In the genomic region with DNA sequence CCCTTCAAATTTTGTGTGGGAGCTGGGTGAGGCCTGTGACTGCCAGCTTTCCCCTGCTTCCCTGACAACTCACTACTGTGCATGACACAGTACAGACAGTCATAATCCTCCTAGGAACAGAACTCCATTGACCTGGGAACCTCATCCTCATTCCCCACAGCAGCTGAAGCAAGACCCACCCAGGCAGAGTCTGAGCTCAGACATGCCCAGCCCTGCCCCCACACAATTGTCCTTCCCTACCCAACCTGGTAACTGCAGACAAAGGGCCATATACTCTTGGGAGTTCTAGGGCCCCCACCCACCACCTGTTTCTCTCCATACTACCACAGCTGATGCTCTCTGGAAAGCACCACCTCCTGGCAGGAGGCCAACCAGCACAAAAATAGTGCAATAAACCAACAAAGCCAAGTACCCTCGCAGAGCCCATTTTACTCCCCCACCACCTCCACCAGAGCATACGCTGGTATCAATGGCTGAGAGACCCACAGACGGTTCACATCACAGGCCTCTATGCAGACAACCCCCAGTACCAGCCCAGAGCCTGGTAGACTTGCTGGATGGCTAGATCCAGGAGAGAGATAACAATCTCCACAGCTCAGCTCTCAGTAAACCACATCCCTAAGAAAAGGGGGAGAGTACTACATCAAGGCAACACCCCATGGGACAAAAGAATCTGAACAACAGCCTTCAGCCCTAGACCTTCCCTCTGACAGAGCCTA, we compare ENCODE assay signal across 26 cellular contexts.
DNase-seq lines count a peak whose midpoint lies in the region; ATAC-seq, FAIRE-seq and TF ChIP-seq lines count a peak whose summit lies in the region.
"Had no signal": no experiment of that assay in that cellular context is flagged by ENCODE, and none has a peak within 500 bp of the region (broad histone marks: within the 10 kb centered on the region; RNA-seq: fewer than 3 reads in every experiment).

No MANE protein-coding gene starts in this region.

- no peaks in the 10 kb centered on the region for H3K36me3 Mint-ChIP-seq in astrocyte (ENCODE audit: low read depth, unreplicated experiment)
- H3K36me3 Mint-ChIP-seq: activated CD4-positive, alpha-beta memory T cell treated with anti-CD3 and anti-CD28 coated beads for 36 hours had no signal

- TF ChIP-seq CTCF in astrocyte (IDR thresholded peaks at IDR 0.05; ENCODE audit: insufficient read depth, low read depth, low read length) (no peak), body of pancreas (IDR thresholded peaks at IDR 0.05) (no peak)

- H3K9me3 Mint-ChIP-seq in astrocyte (ENCODE audit: unreplicated experiment), result no peaks in the 10 kb centered on the region
- H3K9me3 Mint-ChIP-seq: activated CD4-positive, alpha-beta memory T cell treated with anti-CD3 and anti-CD28 coated beads for 36 hours had no signal

- H3K27me3 ChIP-seq in astrocyte (ENCODE audit: insufficient read depth, low read length), result no peaks in the 10 kb centered on the region
- no peaks in the 10 kb centered on the region for H3K27me3 ChIP-seq in body of pancreas
- H3K27me3 ChIP-seq: cardiac muscle cell, vagina had no signal

- no peak overlapping the region for H2AFZ ChIP-seq in astrocyte (ENCODE audit: low read depth, low read length)

- no peak for FAIRE-seq in astrocyte (lab: Jason Lieb, UNC)
- FAIRE-seq: A204.1, D721Med, endothelial cell of umbilical vein had no signal

- intact Hi-C loops in body of pancreas (cut with DNase I), result no loop called here

- H3K4me1 ChIP-seq in astrocyte (ENCODE audit: insufficient read depth, low read length), result no peaks in the 10 kb centered on the region
- no peaks in the 10 kb centered on the region for H3K4me1 ChIP-seq in body of pancreas
- H3K4me1 ChIP-seq: vagina had no signal

- H3K27ac ChIP-seq in astrocyte (ENCODE audit: low read depth, low read length) (no peak overlapping the region), body of pancreas (no peak overlapping the region)
- H3K27ac ChIP-seq: cardiac muscle cell, vagina had no signal

- H3K9me3 ChIP-seq in astrocyte (ENCODE audit: insufficient read depth, low read depth, low read length), result no peaks in the 10 kb centered on the region
- H3K9me3 ChIP-seq in body of pancreas, result no peaks in the 10 kb centered on the region
- H3K9me3 ChIP-seq: vagina had no signal

- H3K4me3 ChIP-seq in astrocyte (ENCODE audit: insufficient read depth, low read depth, low read length) (no peak overlapping the region), body of pancreas (no peak overlapping the region)
- H3K4me3 ChIP-seq: cardiac muscle cell, lung, vagina had no signal

- H4K20me1 ChIP-seq in astrocyte (ENCODE audit: insufficient read depth, low read length), result no peaks in the 10 kb centered on the region

- ATAC-seq in body of pancreas, result no peak
- ATAC-seq in GM19395 (IDR thresholded peaks at IDR 0.05; ENCODE audit: unreplicated experiment), result no peak

- H3K79me2 ChIP-seq in astrocyte (ENCODE audit: insufficient read depth, low read length), result no peaks in the 10 kb centered on the region

- no peak for TF ChIP-seq POLR2A in body of pancreas (IDR thresholded peaks at IDR 0.05)

- no peak overlapping the region for H3K4me2 ChIP-seq in astrocyte (ENCODE audit: low read length)

- no peaks in the 10 kb centered on the region for H3K27me3 Mint-ChIP-seq in astrocyte (ENCODE audit: low read depth, unreplicated experiment)
- H3K27me3 Mint-ChIP-seq: dendritic cell treated with granulocyte-macrophage colony-stimulating factor and Interleukin-4, amounts not matched to agents 40 ng/mL and 50 ng/mL, for 4 days had no signal

- H3K36me3 ChIP-seq in astrocyte (ENCODE audit: insufficient read depth, low read length) (no peaks in the 10 kb centered on the region), body of pancreas (replicated peaks in 1 of 2; ENCODE audit: insufficient read depth in 1 of 2, low read depth in 2 of 2) (no peaks in the 10 kb centered on the region)
- H3K36me3 ChIP-seq: cardiac muscle cell, vagina had no signal

- no peak overlapping the region for H3K9ac ChIP-seq in astrocyte (ENCODE audit: low read length)

- DNase-seq in Ammon's horn (ENCODE audit: low spot score) (peak; percentile 14), NCI-H1092 treated with DMSO at 0.1 percent for 48 hours (lab: John Stamatoyannopoulos, UW) (peak; percentile 87), NCI-H345 (lab: John Stamatoyannopoulos, UW) (peak; percentile 99), astrocyte (ENCODE audit: low read depth) (no peak), body of pancreas (no peak)
- DNase-seq in NK-92 treated with Interleukin-12 subunit alpha and Interleukin-12 subunit beta, amount 100 ng/mL, for 24 hours (lab: John Stamatoyannopoulos, UW), result no peak
- DNase-seq in activated CD4-positive, alpha-beta T cell treated with anti-CD3 and anti-CD28 coated beads for 48 hours, result no peak
- DNase-seq: activated CD4-positive, alpha-beta memory T cell treated with anti-CD3 and anti-CD28 coated beads for 36 hours; activated gamma-delta T cell; C1 segment of cervical spinal cord; GDM1; GOT3; hippocampal formation; islet precursor cell; NCI-H2081; occipital lobe; retina had no signal

- H3K27ac Mint-ChIP-seq in astrocyte (ENCODE audit: unreplicated experiment), result peak overlapping the region; percentile 44
- H3K27ac Mint-ChIP-seq: activated CD4-positive, alpha-beta memory T cell treated with anti-CD3 and anti-CD28 coated beads for 36 hours; dendritic cell treated with granulocyte-macrophage colony-stimulating factor and Interleukin-4, amounts not matched to agents 40 ng/mL and 50 ng/mL, for 4 days; T-helper 2 cell treated with Interferon-gamma antibody and Interleukin-4, amounts not matched to agents 5 μg/mL and 100 μg/mL, for 36 hours had no signal

- peaks cover 7% of the 10 kb centered on the region for H3K4me1 Mint-ChIP-seq in astrocyte (ENCODE audit: low read depth, unreplicated experiment)

- H3K4me3 Mint-ChIP-seq in astrocyte (ENCODE audit: unreplicated experiment), result no peak overlapping the region
- H3K4me3 Mint-ChIP-seq: activated CD4-positive, alpha-beta memory T cell treated with anti-CD3 and anti-CD28 coated beads for 36 hours; dendritic cell treated with granulocyte-macrophage colony-stimulating factor and Interleukin-4, amounts not matched to agents 40 ng/mL and 50 ng/mL, for 4 days; T-helper 2 cell treated with Interferon-gamma antibody and Interleukin-4, amounts not matched to agents 5 μg/mL and 100 μg/mL, for 36 hours had no signal

- WGBS in body of pancreas, 2 donors, result 66 to 100% methylated on average over 1 to 3 of the region's 3 CpGs

Comparison
In these comparisons a context has a peak if more than half of its experiments do, and no peak if none do; other contexts are left out.
1. DNase-seq: peak in Ammon's horn (single experiment), NCI-H1092 treated with DMSO at 0.1 percent for 48 hours (single experiment) and NCI-H345 (single experiment); none in astrocyte (single experiment), body of pancreas (0 of 4), NK-92 treated with Interleukin-12 subunit alpha and Interleukin-12 subunit beta, amount 100 ng/mL, for 24 hours (single experiment) and activated CD4-positive, alpha-beta T cell treated with anti-CD3 and anti-CD28 coated beads for 48 hours (single experiment).